ENCODE assay signal across 1 cellular context in genomic region chr5:140557136-140557805, GRCh38.
A peak's percentile ranks its signal among the peaks of the same experiment; 100 is the strongest.
TF ChIP-seq lines count a peak whose summit lies in the region.

TSS of gene SRA1 (minus strand) at chr5:140557473. CDS start at chr5:140557452, 21 bp downstream.

TF ChIP-seq in K562, 482 proteins besides CTCF, POLR2A, EP300 and RAD21 (continued from another document and continues in another):
- TF ChIP-seq, protein P1, sequence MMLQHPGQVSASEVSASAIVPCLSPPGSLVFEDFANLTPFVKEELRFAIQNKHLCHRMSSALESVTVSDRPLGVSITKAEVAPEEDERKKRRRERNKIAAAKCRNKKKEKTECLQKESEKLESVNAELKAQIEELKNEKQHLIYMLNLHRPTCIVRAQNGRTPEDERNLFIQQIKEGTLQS (IDR thresholded peaks at IDR 0.05), result no peak
- TF ChIP-seq, protein P1 (CRISPR knock-in tag; conservative IDR thresholded peaks at IDR 0.05), result no peak
- TF ChIP-seq, protein P2, sequence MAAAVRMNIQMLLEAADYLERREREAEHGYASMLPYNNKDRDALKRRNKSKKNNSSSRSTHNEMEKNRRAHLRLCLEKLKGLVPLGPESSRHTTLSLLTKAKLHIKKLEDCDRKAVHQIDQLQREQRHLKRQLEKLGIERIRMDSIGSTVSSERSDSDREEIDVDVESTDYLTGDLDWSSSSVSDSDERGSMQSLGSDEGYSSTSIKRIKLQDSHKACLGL (CRISPR knock-in tag; IDR thresholded peaks at IDR 0.05; ENCODE audit: borderline replicate concordance, poor library complexity, severe bottlenecking), result no peak
- TF ChIP-seq TEAD1 (CRISPR knock-in tag; IDR thresholded peaks at IDR 0.05) (peak in 1 of 2 experiments; percentile 58; a peak in 1 of 4 replicates), ZNF212 (CRISPR knock-in tag; IDR thresholded peaks at IDR 0.05) (0 out of 2 replicates have a peak, but pooled peaks have one; percentile 37), MYNN (IDR thresholded peaks at IDR 0.05) (peak; percentile 17; the same call in 1 of the 2 replicates), MYNN (CRISPR knock-in tag; IDR thresholded peaks at IDR 0.05) (no peak), NR1H2 (CRISPR knock-in tag; IDR thresholded peaks at IDR 0.05) (no peak), ZNF717 (CRISPR knock-in tag; IDR thresholded peaks at IDR 0.05) (no peak), ZFP36 (IDR thresholded peaks at IDR 0.05; ENCODE audit: low read depth, low read length, partially characterized antibody) (no peak), TAF7 (tag; IDR thresholded peaks at IDR 0.05) (peak; percentile 76), HDAC8 (tag; IDR thresholded peaks at IDR 0.05) (no peak), CEBPG (CRISPR knock-in tag; IDR thresholded peaks at IDR 0.05) (no peak), CEBPG (tag; conservative IDR thresholded peaks at IDR 0.05 in 1 of 2, IDR thresholded peaks at IDR 0.05 in 1 of 2) (no peak), ZFX (CRISPR knock-in tag; IDR thresholded peaks at IDR 0.05) (peak; percentile 86), YY1 (IDR thresholded peaks at IDR 0.05; ENCODE audit: borderline replicate concordance in 1 of 3, control insufficient read depth in 1 of 3, extremely low read depth in 1 of 3, insufficient read depth in 3 of 3, insufficient read length in 1 of 3, insufficient replicate concordance in 2 of 3, low read depth in 1 of 3, low read length in 2 of 3) (peak in 2 of 3 experiments; percentile 86 to 88), HNRNPH1 (optimal IDR thresholded peaks at IDR 0.05; ENCODE audit: low read depth, low read length) (no peak), ZNF764 (CRISPR knock-in tag; IDR thresholded peaks at IDR 0.05; ENCODE audit: low read depth) (0 out of 2 replicates have a peak, but pooled peaks have one; percentile 10), ZNF124 (CRISPR knock-in tag; IDR thresholded peaks at IDR 0.05) (no peak), ZNF12 (CRISPR knock-in tag; IDR thresholded peaks at IDR 0.05) (no peak), MTA2 (IDR thresholded peaks at IDR 0.05; ENCODE audit: low read depth) (no peak), ZKSCAN8 (CRISPR knock-in tag; IDR thresholded peaks at IDR 0.05) (no peak), MXI1 (IDR thresholded peaks at IDR 0.05; ENCODE audit: low read depth, low read length) (no peak), PHTF2 (CRISPR knock-in tag; IDR thresholded peaks at IDR 0.05) (no peak), SRSF7 (optimal IDR thresholded peaks at IDR 0.05; ENCODE audit: low read depth, low read length) (no peak), KDM4B (IDR thresholded peaks at IDR 0.05; ENCODE audit: borderline replicate concordance in 2 of 2, low read depth in 1 of 2) (peak in 1 of 2 experiments; percentile 64; a peak in 1 of 4 replicates), ARNT (IDR thresholded peaks at IDR 0.05) (no peak), ZNF384 (IDR thresholded peaks at IDR 0.05; ENCODE audit: low read depth, low read length) (no peak), E2F3 (CRISPR knock-in tag; IDR thresholded peaks at IDR 0.05) (no peak), BMI1 (IDR thresholded peaks at IDR 0.05; ENCODE audit: low read length) (no peak), PHF21A (IDR thresholded peaks at IDR 0.05; ENCODE audit: borderline replicate concordance, low read depth) (no peak), CBX1 (IDR thresholded peaks at IDR 0.05; ENCODE audit: low read depth) (peak; percentile 71; the same call in 1 of the 2 replicates), ZNF695 (CRISPR knock-in tag; IDR thresholded peaks at IDR 0.05) (peak; percentile 8; the same call in 1 of the 2 replicates), NFRKB (IDR thresholded peaks at IDR 0.05; ENCODE audit: low read depth) (peak; percentile 71; the same call in 1 of the 2 replicates), SNRNP70 (optimal IDR thresholded peaks at IDR 0.05; ENCODE audit: low read depth, low read length) (no peak), COPS2 (conservative IDR thresholded peaks at IDR 0.05) (no peak), SRF (CRISPR knock-in tag; IDR thresholded peaks at IDR 0.05) (no peak), TCF15 (CRISPR knock-in tag; IDR thresholded peaks at IDR 0.05) (no peak), PCBP1 (IDR thresholded peaks at IDR 0.05; ENCODE audit: low read depth, low read length, poor library complexity, severe bottlenecking) (peak; percentile 32), KAT8 (IDR thresholded peaks at IDR 0.05; ENCODE audit: low read depth) (no peak), BRCA1 (IDR thresholded peaks at IDR 0.05) (no peak), BRCA1 (CRISPR knock-in tag; IDR thresholded peaks at IDR 0.05) (no peak), ARHGAP35 (IDR thresholded peaks at IDR 0.05; ENCODE audit: partially characterized antibody) (no peak), SPI1 (IDR thresholded peaks at IDR 0.05; ENCODE audit: borderline replicate concordance, low read depth, low read length) (peak; percentile 91), ZFP91 (CRISPR knock-in tag; IDR thresholded peaks at IDR 0.05) (no peak), HDAC6 (IDR thresholded peaks at IDR 0.05; ENCODE audit: low read depth, low read length) (no peak), ID3 (CRISPR knock-in tag; IDR thresholded peaks at IDR 0.05) (no peak), ID3 (tag; IDR thresholded peaks at IDR 0.05) (0 out of 2 replicates have a peak, but pooled peaks have one; percentile 27), TRIM28 (IDR thresholded peaks at IDR 0.05) (no peak), KLF16 (IDR thresholded peaks at IDR 0.05) (no peak), MAFF (IDR thresholded peaks at IDR 0.05; ENCODE audit: low read length) (no peak)
- TF ChIP-seq, protein P3, sequence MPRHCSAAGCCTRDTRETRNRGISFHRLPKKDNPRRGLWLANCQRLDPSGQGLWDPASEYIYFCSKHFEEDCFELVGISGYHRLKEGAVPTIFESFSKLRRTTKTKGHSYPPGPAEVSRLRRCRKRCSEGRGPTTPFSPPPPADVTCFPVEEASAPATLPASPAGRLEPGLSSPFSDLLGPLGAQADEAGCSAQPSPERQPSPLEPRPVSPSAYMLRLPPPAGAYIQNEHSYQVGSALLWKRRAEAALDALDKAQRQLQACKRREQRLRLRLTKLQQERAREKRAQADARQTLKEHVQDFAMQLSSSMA (CRISPR knock-in tag; IDR thresholded peaks at IDR 0.05), result no peak
- TF ChIP-seq, protein P4, sequence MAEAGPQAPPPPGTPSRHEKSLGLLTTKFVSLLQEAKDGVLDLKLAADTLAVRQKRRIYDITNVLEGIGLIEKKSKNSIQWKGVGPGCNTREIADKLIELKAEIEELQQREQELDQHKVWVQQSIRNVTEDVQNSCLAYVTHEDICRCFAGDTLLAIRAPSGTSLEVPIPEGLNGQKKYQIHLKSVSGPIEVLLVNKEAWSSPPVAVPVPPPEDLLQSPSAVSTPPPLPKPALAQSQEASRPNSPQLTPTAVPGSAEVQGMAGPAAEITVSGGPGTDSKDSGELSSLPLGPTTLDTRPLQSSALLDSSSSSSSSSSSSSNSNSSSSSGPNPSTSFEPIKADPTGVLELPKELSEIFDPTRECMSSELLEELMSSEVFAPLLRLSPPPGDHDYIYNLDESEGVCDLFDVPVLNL (CRISPR knock-in tag; IDR thresholded peaks at IDR 0.05; ENCODE audit: low read depth), result no peak
- TF ChIP-seq, protein P5, sequence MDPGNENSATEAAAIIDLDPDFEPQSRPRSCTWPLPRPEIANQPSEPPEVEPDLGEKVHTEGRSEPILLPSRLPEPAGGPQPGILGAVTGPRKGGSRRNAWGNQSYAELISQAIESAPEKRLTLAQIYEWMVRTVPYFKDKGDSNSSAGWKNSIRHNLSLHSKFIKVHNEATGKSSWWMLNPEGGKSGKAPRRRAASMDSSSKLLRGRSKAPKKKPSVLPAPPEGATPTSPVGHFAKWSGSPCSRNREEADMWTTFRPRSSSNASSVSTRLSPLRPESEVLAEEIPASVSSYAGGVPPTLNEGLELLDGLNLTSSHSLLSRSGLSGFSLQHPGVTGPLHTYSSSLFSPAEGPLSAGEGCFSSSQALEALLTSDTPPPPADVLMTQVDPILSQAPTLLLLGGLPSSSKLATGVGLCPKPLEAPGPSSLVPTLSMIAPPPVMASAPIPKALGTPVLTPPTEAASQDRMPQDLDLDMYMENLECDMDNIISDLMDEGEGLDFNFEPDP (CRISPR knock-in tag; IDR thresholded peaks at IDR 0.05), result peak; percentile 35; the same call in 1 of the 2 replicates
- TF ChIP-seq, protein P6, sequence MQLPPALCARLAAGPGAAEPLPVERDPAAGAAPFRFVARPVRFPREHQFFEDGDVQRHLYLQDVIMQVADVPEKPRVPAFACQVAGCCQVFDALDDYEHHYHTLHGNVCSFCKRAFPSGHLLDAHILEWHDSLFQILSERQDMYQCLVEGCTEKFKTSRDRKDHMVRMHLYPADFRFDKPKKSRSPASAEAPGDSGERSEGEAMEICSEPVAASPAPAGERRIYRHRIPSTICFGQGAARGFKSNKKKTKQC (CRISPR knock-in tag; IDR thresholded peaks at IDR 0.05), result no peak; the same call in 1 of the 2 replicates
- TF ChIP-seq, protein P7, sequence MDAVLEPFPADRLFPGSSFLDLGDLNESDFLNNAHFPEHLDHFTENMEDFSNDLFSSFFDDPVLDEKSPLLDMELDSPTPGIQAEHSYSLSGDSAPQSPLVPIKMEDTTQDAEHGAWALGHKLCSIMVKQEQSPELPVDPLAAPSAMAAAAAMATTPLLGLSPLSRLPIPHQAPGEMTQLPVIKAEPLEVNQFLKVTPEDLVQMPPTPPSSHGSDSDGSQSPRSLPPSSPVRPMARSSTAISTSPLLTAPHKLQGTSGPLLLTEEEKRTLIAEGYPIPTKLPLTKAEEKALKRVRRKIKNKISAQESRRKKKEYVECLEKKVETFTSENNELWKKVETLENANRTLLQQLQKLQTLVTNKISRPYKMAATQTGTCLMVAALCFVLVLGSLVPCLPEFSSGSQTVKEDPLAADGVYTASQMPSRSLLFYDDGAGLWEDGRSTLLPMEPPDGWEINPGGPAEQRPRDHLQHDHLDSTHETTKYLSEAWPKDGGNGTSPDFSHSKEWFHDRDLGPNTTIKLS (IDR thresholded peaks at IDR 0.05; ENCODE audit: borderline replicate concordance, low read depth), result peak; percentile 91
- TF ChIP-seq, protein P8, sequence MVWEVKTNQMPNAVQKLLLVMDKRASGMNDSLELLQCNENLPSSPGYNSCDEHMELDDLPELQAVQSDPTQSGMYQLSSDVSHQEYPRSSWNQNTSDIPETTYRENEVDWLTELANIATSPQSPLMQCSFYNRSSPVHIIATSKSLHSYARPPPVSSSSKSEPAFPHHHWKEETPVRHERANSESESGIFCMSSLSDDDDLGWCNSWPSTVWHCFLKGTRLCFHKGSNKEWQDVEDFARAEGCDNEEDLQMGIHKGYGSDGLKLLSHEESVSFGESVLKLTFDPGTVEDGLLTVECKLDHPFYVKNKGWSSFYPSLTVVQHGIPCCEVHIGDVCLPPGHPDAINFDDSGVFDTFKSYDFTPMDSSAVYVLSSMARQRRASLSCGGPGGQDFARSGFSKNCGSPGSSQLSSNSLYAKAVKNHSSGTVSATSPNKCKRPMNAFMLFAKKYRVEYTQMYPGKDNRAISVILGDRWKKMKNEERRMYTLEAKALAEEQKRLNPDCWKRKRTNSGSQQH (CRISPR knock-in tag; IDR thresholded peaks at IDR 0.05), result no peak
- TF ChIP-seq, protein P9, sequence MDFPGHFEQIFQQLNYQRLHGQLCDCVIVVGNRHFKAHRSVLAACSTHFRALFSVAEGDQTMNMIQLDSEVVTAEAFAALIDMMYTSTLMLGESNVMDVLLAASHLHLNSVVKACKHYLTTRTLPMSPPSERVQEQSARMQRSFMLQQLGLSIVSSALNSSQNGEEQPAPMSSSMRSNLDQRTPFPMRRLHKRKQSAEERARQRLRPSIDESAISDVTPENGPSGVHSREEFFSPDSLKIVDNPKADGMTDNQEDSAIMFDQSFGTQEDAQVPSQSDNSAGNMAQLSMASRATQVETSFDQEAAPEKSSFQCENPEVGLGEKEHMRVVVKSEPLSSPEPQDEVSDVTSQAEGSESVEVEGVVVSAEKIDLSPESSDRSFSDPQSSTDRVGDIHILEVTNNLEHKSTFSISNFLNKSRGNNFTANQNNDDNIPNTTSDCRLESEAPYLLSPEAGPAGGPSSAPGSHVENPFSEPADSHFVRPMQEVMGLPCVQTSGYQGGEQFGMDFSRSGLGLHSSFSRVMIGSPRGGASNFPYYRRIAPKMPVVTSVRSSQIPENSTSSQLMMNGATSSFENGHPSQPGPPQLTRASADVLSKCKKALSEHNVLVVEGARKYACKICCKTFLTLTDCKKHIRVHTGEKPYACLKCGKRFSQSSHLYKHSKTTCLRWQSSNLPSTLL (IDR thresholded peaks at IDR 0.05), result no peak
- TF ChIP-seq, protein P10, sequence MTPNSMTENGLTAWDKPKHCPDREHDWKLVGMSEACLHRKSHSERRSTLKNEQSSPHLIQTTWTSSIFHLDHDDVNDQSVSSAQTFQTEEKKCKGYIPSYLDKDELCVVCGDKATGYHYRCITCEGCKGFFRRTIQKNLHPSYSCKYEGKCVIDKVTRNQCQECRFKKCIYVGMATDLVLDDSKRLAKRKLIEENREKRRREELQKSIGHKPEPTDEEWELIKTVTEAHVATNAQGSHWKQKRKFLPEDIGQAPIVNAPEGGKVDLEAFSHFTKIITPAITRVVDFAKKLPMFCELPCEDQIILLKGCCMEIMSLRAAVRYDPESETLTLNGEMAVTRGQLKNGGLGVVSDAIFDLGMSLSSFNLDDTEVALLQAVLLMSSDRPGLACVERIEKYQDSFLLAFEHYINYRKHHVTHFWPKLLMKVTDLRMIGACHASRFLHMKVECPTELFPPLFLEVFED (CRISPR knock-in tag; conservative IDR thresholded peaks at IDR 0.05), result 0 out of 2 replicates have a peak, but pooled peaks have one; percentile 5
